ENCODE assay signal across 9 cellular contexts in genomic region chr20:37223053-37223452, GRCh38. TPM values are rescaled to one million over a fixed set of nuclear protein-coding genes. Genes with fewer than 3 reads are reported as not detected.
DNase-seq lines count a peak whose midpoint lies in the region; ATAC-seq, FAIRE-seq and TF ChIP-seq lines count a peak whose summit lies in the region.
"Had no signal": no experiment of that assay in that cellular context is flagged by ENCODE, and none has a peak within 500 bp of the region (broad histone marks: within the 10 kb centered on the region; RNA-seq: fewer than 3 reads in every experiment).

No MANE protein-coding gene starts in this region.

- ATAC-seq in gastrocnemius medialis = peak; percentile 97 to 98
- no peak for ATAC-seq in GM19023 (IDR thresholded peaks at IDR 0.05; ENCODE audit: unreplicated experiment)

- H3K27ac ChIP-seq in gastrocnemius medialis = peak overlapping the region; percentile 27 to 48 (median 46)
- H3K27ac ChIP-seq: 22Rv1 had no signal

- in situ Hi-C loops in gastrocnemius medialis (cut with MboI; ENCODE audit: low sequenced_read_pairs in 4 of 4) = no loop called here

- intact Hi-C loops in gastrocnemius medialis (cut with DNase I; ENCODE audit: low total_unique reads) = no loop called here

- no peaks in the 10 kb centered on the region for H3K27me3 ChIP-seq in gastrocnemius medialis

- peak; percentile 40 for DNase-seq in DMS53 (lab: John Stamatoyannopoulos, UW)
- DNase-seq in DMS53 treated with DMSO at 0.1 percent for 48 hours (lab: John Stamatoyannopoulos, UW; ENCODE audit: unreplicated experiment) = no peak
- DNase-seq in RPMI7951 (ENCODE audit: low read depth) = peak; percentile 84
- peak; percentile 95 for DNase-seq in fibroblast of mammary gland (ENCODE audit: low read depth)
- peak in 1 of 2 donors; percentile 41 for DNase-seq in gastrocnemius medialis
- DNase-seq in central memory CD4-positive, alpha-beta T cell = no peak
- DNase-seq in GM12892 (ENCODE audit: insufficient read length) = no peak

- H3K9me3 ChIP-seq in gastrocnemius medialis = no peaks in the 10 kb centered on the region

- no peak for FAIRE-seq in GM12892 (lab: Jason Lieb, UNC)

- TF ChIP-seq POLR2A in gastrocnemius medialis (IDR thresholded peaks at IDR 0.05) (no peak), GM12892 (IDR thresholded peaks at IDR 0.05; ENCODE audit: low read depth, low read length) (no peak)

- H3K36me3 ChIP-seq in gastrocnemius medialis = peaks cover 0 to 53% of the 10 kb centered on the region in 2 donors

- H3K4me1 ChIP-seq in gastrocnemius medialis = peaks cover 44 to 57% of the 10 kb centered on the region in 2 donors

- no peak for TF ChIP-seq CTCF in fibroblast of mammary gland (conservative IDR thresholded peaks at IDR 0.05; ENCODE audit: control insufficient read depth, insufficient read depth, low read depth, low read length)
- no peak for TF ChIP-seq CTCF in gastrocnemius medialis (IDR thresholded peaks at IDR 0.05 in 4 of 5, conservative IDR thresholded peaks at IDR 0.05 in 1 of 5)

- H3K4me3 ChIP-seq in fibroblast of mammary gland (ENCODE audit: control insufficient read depth, low read depth, low read length) (no peak overlapping the region), gastrocnemius medialis (no peak overlapping the region)

RNA-seq across cellular contexts. Expression of gene GHRH, which starts 38.6 kb away (rescaled TPM):
- total RNA-seq in RPMI7951 (2014; rRNA removed; shearing (Covaris generic)) = not detected in 2 replicates
- total RNA-seq in gastrocnemius medialis = not detected
- polyA plus RNA-seq in GM12892 (2012; ENCODE audit: missing spikeins) = not detected

RNA-seq across cellular contexts. Expression of gene MROH8, which starts 43.7 kb away (rescaled TPM):
- 0.10 and 1.3 TPM in 2 replicates for total RNA-seq in RPMI7951 (2014; rRNA removed; shearing (Covaris generic))
- total RNA-seq in gastrocnemius medialis = 1 to 10 TPM; 1.4 to 4.4 (median 3.0) TPM
- polyA plus RNA-seq in GM12892 (2012; ENCODE audit: missing spikeins) = 0.74 TPM

RNA-seq across cellular contexts. Expression of gene RPN2, which starts 43.9 kb away (rescaled TPM):
- 527 and 744 TPM in 2 replicates for total RNA-seq in RPMI7951 (2014; rRNA removed; shearing (Covaris generic))
- 100 to 1,000 TPM in 3 of 4 donors, 10 to 100 TPM in 1; 85.7 to 132 (median 127) TPM for total RNA-seq in gastrocnemius medialis
- polyA plus RNA-seq in GM12892 (2012; ENCODE audit: missing spikeins) = 98.5 TPM

Comparison
In these comparisons a context has a peak if more than half of its experiments do, and no peak if none do; other contexts are left out.
1. DNase-seq: peak in DMS53 (single experiment), RPMI7951 (single experiment) and fibroblast of mammary gland (single experiment); none in DMS53 treated with DMSO at 0.1 percent for 48 hours (single experiment), central memory CD4-positive, alpha-beta T cell (single experiment) and GM12892 (single experiment).